9 cellular contexts compared by ENCODE assay signal in genomic region chr5:134511796-134512660, GRCh38. TPM values are rescaled to one million over a fixed set of nuclear protein-coding genes. Genes with fewer than 3 reads are reported as not detected.
DNase-seq lines count a peak whose midpoint lies in the region; ATAC-seq and TF ChIP-seq lines count a peak whose summit lies in the region.
"Had no signal": no experiment of that assay in that cellular context is flagged by ENCODE, and none has a peak within 500 bp of the region (broad histone marks: within the 10 kb centered on the region; RNA-seq: fewer than 3 reads in every experiment).

No MANE protein-coding gene starts in this region.

- peak; percentile 53 for DNase-seq in A172 (ENCODE audit: low spot score)
- DNase-seq in cardiac fibroblast (ENCODE audit: low read depth in 2 of 2), result peak; percentile 74 to 86
- peak; percentile 60 to 92 for DNase-seq in lower leg skin (ENCODE audit: low spot score in 2 of 2)
- DNase-seq in GM19240 (ENCODE audit: insufficient read length, low spot score), result no peak
- DNase-seq in foreskin melanocyte, result no peak
- DNase-seq: NCI-H345 had no signal

- peak overlapping the region; percentile 45 for H3K27ac ChIP-seq in KOPT-K1 (ENCODE audit: low read depth, low read length, poor library complexity, severe bottlenecking)

- no peak for ATAC-seq in GM21825 (IDR thresholded peaks at IDR 0.05; ENCODE audit: unreplicated experiment)
- ATAC-seq in GM18870 (IDR thresholded peaks at IDR 0.05; ENCODE audit: unreplicated experiment), result no peak

- TF ChIP-seq CTCF in cardiac fibroblast (IDR thresholded peaks at IDR 0.05; ENCODE audit: low read depth, low read length) (no peak), lower leg skin (IDR thresholded peaks at IDR 0.05) (no peak)

- no peaks in the 10 kb centered on the region for H3K36me3 ChIP-seq in KOPT-K1 (ENCODE audit: insufficient read depth, low read length)

- intact Hi-C loops in lower leg skin (cut with DNase I; ENCODE audit: low total_unique reads), result no loop called here

- no peak for TF ChIP-seq POLR2A in lower leg skin (IDR thresholded peaks at IDR 0.05)

- WGBS in lower leg skin, 2 donors, result 50 to 52% methylated on average over 6 to 7 of the region's 7 CpGs

- H3K4me3 ChIP-seq in cardiac fibroblast (replicated peaks in 1 of 2; ENCODE audit: low read depth in 2 of 2, low read length in 2 of 2) (no peak overlapping the region), lower leg skin (ENCODE audit: low read depth, poor library complexity, severe bottlenecking) (no peak overlapping the region)

- H3K9me3 ChIP-seq in KOPT-K1 (ENCODE audit: insufficient read depth, low read length, poor library complexity, severe bottlenecking), result no peaks in the 10 kb centered on the region

RNA-seq across cellular contexts. Expression of gene JADE2, which starts 13.4 kb away (rescaled TPM):
- 20.7 and 20.8 TPM in 2 replicates for total RNA-seq in A172 (2014; rRNA removed; shearing (Covaris generic))
- total RNA-seq in lower leg skin, result 10 to 100 TPM; 35.5 to 68.1 (median 59.0) TPM

Comparison
In these comparisons a context has a peak if more than half of its experiments do, and no peak if none do; other contexts are left out.
1. DNase-seq: peak in A172 (single experiment), cardiac fibroblast (2 of 2) and lower leg skin (2 of 2); none in GM19240 (single experiment) and foreskin melanocyte (single experiment).